In genomic region chrX:39418936-39419659, GRCh38 we compare ENCODE assay signal across 13 cellular contexts.
A peak's percentile ranks its signal among the peaks of the same experiment; 100 is the strongest.
DNase-seq lines count a peak whose midpoint lies in the region; ATAC-seq and TF ChIP-seq lines count a peak whose summit lies in the region.
"Had no signal": no experiment of that assay in that cellular context is flagged by ENCODE, and none has a peak within 500 bp of the region (broad histone marks: within the 10 kb centered on the region; RNA-seq: fewer than 3 reads in every experiment).

No MANE protein-coding gene starts in this region.

- H3K36me3 Mint-ChIP-seq in nephron progenitor cell (ENCODE audit: low read depth), result no peaks in the 10 kb centered on the region
- H3K36me3 Mint-ChIP-seq: natural killer cell treated with Interleukin-12 subunit alpha and Interleukin-12 subunit beta and Interleukin-15 and Interleukin-18, amount 100 ng/mL, for 72 hours had no signal

- no peak for TF ChIP-seq CTCF in A673 (conservative IDR thresholded peaks at IDR 0.05; ENCODE audit: low read depth, low read length)
- TF ChIP-seq CTCF in nephron progenitor cell (IDR thresholded peaks at IDR 0.05), result no peak
- TF ChIP-seq CTCF in colonic mucosa (IDR thresholded peaks at IDR 0.05), result no peak

- H3K27me3 ChIP-seq in A673 (replicated peaks; ENCODE audit: insufficient read depth, low read depth, low read length, poor library complexity) (no peaks in the 10 kb centered on the region), colonic mucosa (no peaks in the 10 kb centered on the region)

- BruUV-seq in A673 (replicated peaks; lab: Mats Ljungman, UMichigan), result no TSS peak

- intact Hi-C loops in A673 (cut with micrococcal nuclease; ENCODE audit: unreplicated experiment) (no loop called here), cardiac septum (cut with DNase I) (no loop called here), colonic mucosa (cut with DNase I) (no loop called here)

- H3K27ac ChIP-seq in A673 (ENCODE audit: low read depth, low read length, poor library complexity, severe bottlenecking), result no peak overlapping the region
- H3K27ac ChIP-seq in colonic mucosa, result no peak overlapping the region

- H3K4me1 Mint-ChIP-seq in nephron progenitor cell, result peaks cover 46% of the 10 kb centered on the region

- peak overlapping the region; percentile 45 for H3K4me3 Mint-ChIP-seq in nephron progenitor cell
- H3K4me3 Mint-ChIP-seq: natural killer cell treated with Interleukin-12 subunit alpha and Interleukin-12 subunit beta and Interleukin-15 and Interleukin-18, amount 100 ng/mL, for 72 hours had no signal

- DNase-seq in A673 (ENCODE audit: low spot score), result peak; percentile 15
- peak; percentile 88 for DNase-seq in NCI-H2227 treated with DMSO at 0.1 percent for 48 hours (lab: John Stamatoyannopoulos, UW)
- peak; percentile 61 for DNase-seq in cardiac septum (ENCODE audit: low spot score)
- DNase-seq in nephron progenitor cell, result peak; percentile 28
- DNase-seq in colonic mucosa, result no peak
- DNase-seq in stimulated activated CD4-positive, alpha-beta T cell treated with anti-CD3 and anti-CD28 coated beads, Interleukin-12 subunit alpha, Interleukin-12 subunit beta, amount 100 ng/mL, for 4 hours, result no peak
- no peak for DNase-seq in ureter (ENCODE audit: low spot score)
- DNase-seq: NCI-H526; stimulated activated naive CD8-positive, alpha-beta T cell treated with anti-CD3 and anti-CD28 coated beads, Interleukin-15, Interleukin-2, amounts not matched to agents 100 U/mL and 50 U/mL, for 24 hours; T1000 had no signal

- H3K4me3 ChIP-seq in A673 (ENCODE audit: low read depth, low read length, poor library complexity, severe bottlenecking) (no peak overlapping the region), colonic mucosa (no peak overlapping the region)
- H3K4me3 ChIP-seq: HAP-1 had no signal

- POLR2A ChIA-PET in A673 (lab: Charles Lee; ENCODE audit: low non-redundant PET), result no interaction called here

- H3K36me3 ChIP-seq in A673 (ENCODE audit: insufficient read depth, low read length, poor library complexity, severe bottlenecking) (no peaks in the 10 kb centered on the region), colonic mucosa (no peaks in the 10 kb centered on the region)
- H3K36me3 ChIP-seq: HAP-1 had no signal

- H3K4me1 ChIP-seq in A673 (ENCODE audit: insufficient read depth, low read length, poor library complexity, severe bottlenecking) (peaks cover 4% of the 10 kb centered on the region), colonic mucosa (no peaks in the 10 kb centered on the region)
- H3K4me1 ChIP-seq: HAP-1 had no signal

- H3K9me3 ChIP-seq in A673 (ENCODE audit: low read depth, low read length, poor library complexity, severe bottlenecking) (no peaks in the 10 kb centered on the region), colonic mucosa (no peaks in the 10 kb centered on the region)
- H3K9me3 ChIP-seq: HAP-1 had no signal

- H3K9me3 Mint-ChIP-seq in nephron progenitor cell, result peaks cover 30% of the 10 kb centered on the region
- H3K9me3 Mint-ChIP-seq: natural killer cell treated with Interleukin-12 subunit alpha and Interleukin-12 subunit beta and Interleukin-15 and Interleukin-18, amount 100 ng/mL, for 72 hours had no signal

- H3K9ac ChIP-seq in colonic mucosa (ENCODE audit: low read depth in 2 of 2, low read length in 2 of 2), result no peak overlapping the region

- peak overlapping the region; percentile 53 for H3K27ac Mint-ChIP-seq in nephron progenitor cell
- H3K27ac Mint-ChIP-seq: natural killer cell treated with Interleukin-12 subunit alpha and Interleukin-12 subunit beta and Interleukin-15 and Interleukin-18, amount 100 ng/mL, for 72 hours had no signal

- ATAC-seq in GM19324 (IDR thresholded peaks at IDR 0.05; ENCODE audit: low FRiP score, unreplicated experiment), result no peak
- ATAC-seq: natural killer cell treated with Interleukin-12 subunit alpha and Interleukin-12 subunit beta and Interleukin-15 and Interleukin-18, amount 100 ng/mL, for 72 hours; stimulated activated naive CD8-positive, alpha-beta T cell treated with anti-CD3 and anti-CD28 coated beads, Interleukin-15, Interleukin-2, amounts not matched to agents 100 U/mL and 50 U/mL, for 24 hours had no signal

- no peaks in the 10 kb centered on the region for H3K27me3 Mint-ChIP-seq in nephron progenitor cell (ENCODE audit: low read depth, poor library complexity)

- CTCF ChIA-PET in A673 (lab: Charles Lee), result no interaction called here

Comparison
In these comparisons a context has a peak if more than half of its experiments do, and no peak if none do; other contexts are left out.
1. DNase-seq: peak in A673 (single experiment), NCI-H2227 treated with DMSO at 0.1 percent for 48 hours (single experiment), cardiac septum (single experiment) and nephron progenitor cell (single experiment); none in colonic mucosa (single experiment), stimulated activated CD4-positive, alpha-beta T cell treated with anti-CD3 and anti-CD28 coated beads, Interleukin-12 subunit alpha, Interleukin-12 subunit beta, amount 100 ng/mL, for 4 hours (single experiment) and ureter (single experiment).